ENCODE assay signal across 9 cellular contexts in the genomic region with DNA sequence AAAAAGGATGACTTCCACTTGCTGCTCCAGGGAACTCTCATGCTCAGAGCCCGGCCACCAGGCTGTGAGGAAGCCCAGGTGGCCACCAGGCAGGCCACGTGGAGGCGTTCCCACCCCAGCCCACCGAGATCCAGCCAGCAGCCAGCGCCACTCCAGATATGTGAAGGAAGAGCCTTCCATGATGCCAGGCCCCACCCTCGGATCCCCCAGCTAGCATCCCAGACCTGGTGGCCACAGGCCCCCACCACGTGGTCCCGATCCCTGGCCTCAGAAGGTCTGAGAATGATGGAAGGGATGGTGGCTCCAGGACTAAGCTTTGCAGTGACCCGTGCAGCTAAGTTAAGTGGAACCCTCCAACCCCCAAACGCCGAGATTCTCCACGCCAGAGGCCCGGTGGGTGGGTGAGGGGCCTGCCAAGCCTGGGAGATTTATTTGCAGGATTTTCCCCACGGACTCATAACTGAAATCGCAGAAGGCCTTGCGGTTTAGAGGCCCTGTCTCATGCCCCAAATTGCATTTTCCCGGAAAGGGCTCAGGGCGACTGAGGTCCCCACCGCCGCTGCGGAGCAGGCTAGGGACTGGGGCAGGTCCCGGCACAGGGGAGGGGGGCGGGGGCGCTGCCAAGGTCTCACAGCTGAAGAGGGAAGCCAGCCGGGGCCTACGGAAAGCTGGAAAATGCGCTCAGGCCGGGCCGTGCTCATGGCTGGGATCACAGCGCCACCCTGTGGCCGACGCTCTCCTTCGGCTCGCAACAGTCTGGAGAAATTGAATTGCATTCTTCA. TPM values are rescaled to one million over a fixed set of nuclear protein-coding genes. Genes with fewer than 3 reads are reported as not detected.
DNase-seq lines count a peak whose midpoint lies in the region; ATAC-seq and TF ChIP-seq lines count a peak whose summit lies in the region.
"Had no signal": no experiment of that assay in that cellular context is flagged by ENCODE, and none has a peak within 500 bp of the region (broad histone marks: within the 10 kb centered on the region; RNA-seq: fewer than 3 reads in every experiment).

No MANE protein-coding gene starts in this region.

- peak; percentile 80 for TF ChIP-seq CTCF in epithelial cell of esophagus (IDR thresholded peaks at IDR 0.05; ENCODE audit: insufficient read depth, low read depth, low read length, missing control alignments)

- no peak overlapping the region for H3K27ac Mint-ChIP-seq in stimulated activated naive B cell treated with anti-CD40 and anti-IgM and Interleukin-4, amounts not matched to agents 10 μg/mL and 1 μg/mL and 100 μg/mL, for 72 hours
- H3K27ac Mint-ChIP-seq: activated naive CD4-positive, alpha-beta T cell treated with anti-CD3 and anti-CD28 coated beads, Interleukin-2, amount 50 U/mL, for 24 hours had no signal

- H3K4me1 Mint-ChIP-seq in stimulated activated naive B cell treated with anti-CD40 and anti-IgM and Interleukin-4, amounts not matched to agents 10 μg/mL and 1 μg/mL and 100 μg/mL, for 72 hours: peaks cover 8 to 13% of the 10 kb centered on the region in 2 donors
- H3K4me1 Mint-ChIP-seq: activated naive CD4-positive, alpha-beta T cell treated with anti-CD3 and anti-CD28 coated beads, Interleukin-2, amount 50 U/mL, for 24 hours had no signal

- peaks cover 0 to 10% of the 10 kb centered on the region in 2 donors for H3K36me3 Mint-ChIP-seq in stimulated activated naive B cell treated with anti-CD40 and anti-IgM and Interleukin-4, amounts not matched to agents 10 μg/mL and 1 μg/mL and 100 μg/mL, for 72 hours

- ATAC-seq in HG02885 (IDR thresholded peaks at IDR 0.05; ENCODE audit: poor library complexity, unreplicated experiment) (peak; percentile 66), GM21619 (IDR thresholded peaks at IDR 0.05; ENCODE audit: unreplicated experiment) (no peak)
- peak; percentile 82 to 84 for ATAC-seq in stimulated activated naive B cell treated with anti-CD40 and anti-IgM and Interleukin-4, amounts not matched to agents 10 μg/mL and 1 μg/mL and 100 μg/mL, for 72 hours (replicated peaks)

- no peak overlapping the region for H3K4me3 Mint-ChIP-seq in stimulated activated naive B cell treated with anti-CD40 and anti-IgM and Interleukin-4, amounts not matched to agents 10 μg/mL and 1 μg/mL and 100 μg/mL, for 72 hours
- H3K4me3 Mint-ChIP-seq: activated naive CD4-positive, alpha-beta T cell treated with anti-CD3 and anti-CD28 coated beads, Interleukin-2, amount 50 U/mL, for 24 hours had no signal

- H3K9me3 Mint-ChIP-seq in stimulated activated naive B cell treated with anti-CD40 and anti-IgM and Interleukin-4, amounts not matched to agents 10 μg/mL and 1 μg/mL and 100 μg/mL, for 72 hours: peaks cover 5% of the 10 kb centered on the region in 2 donors
- H3K9me3 Mint-ChIP-seq: activated naive CD4-positive, alpha-beta T cell treated with anti-CD3 and anti-CD28 coated beads, Interleukin-2, amount 50 U/mL, for 24 hours had no signal

- H3K27me3 Mint-ChIP-seq in stimulated activated naive B cell treated with anti-CD40 and anti-IgM and Interleukin-4, amounts not matched to agents 10 μg/mL and 1 μg/mL and 100 μg/mL, for 72 hours: peaks cover 29 to 44% of the 10 kb centered on the region in 2 donors

- no peak overlapping the region for H3K4me3 ChIP-seq in epithelial cell of esophagus (ENCODE audit: low read length)

- DNase-seq in Daoy (ENCODE audit: low read depth): peak; percentile 30
- peak; percentile 74 to 81 for DNase-seq in NCI-H524 (lab: John Stamatoyannopoulos, UW)
- peak; percentile 76 for DNase-seq in activated CD8-positive, alpha-beta memory T cell treated with anti-CD3 and anti-CD28 coated beads for 24 hours
- DNase-seq in epithelial cell of esophagus (ENCODE audit: low read depth): peak; percentile 65
- DNase-seq in middle frontal gyrus (ENCODE audit: extremely low spot score, low spot score): peak; percentile 75
- DNase-seq in stimulated activated naive B cell treated with anti-CD40 and anti-IgM and Interleukin-4, amounts not matched to agents 10 μg/mL and 1 μg/mL and 100 μg/mL, for 72 hours: peak; percentile 23

RNA-seq across cellular contexts. Expression of a gene that starts 31.1 kb away (rescaled TPM):
- not detected in 2 replicates for total RNA-seq in Daoy (2014; rRNA removed; shearing (Covaris generic))

Comparison
In these comparisons a context has a peak if more than half of its experiments do, and no peak if none do; other contexts are left out.
1. DNase-seq: peak in every context shown above with its lines; median percentile 78 in NCI-H524; 76 in activated CD8-positive, alpha-beta memory T cell treated with anti-CD3 and anti-CD28 coated beads for 24 hours; 75 in middle frontal gyrus; 65 in epithelial cell of esophagus; 30 in Daoy; 23 in stimulated activated naive B cell treated with anti-CD40 and anti-IgM and Interleukin-4, amounts not matched to agents 10 μg/mL and 1 μg/mL and 100 μg/mL, for 72 hours.